6 cellular contexts compared by ENCODE assay signal in the genomic region with DNA sequence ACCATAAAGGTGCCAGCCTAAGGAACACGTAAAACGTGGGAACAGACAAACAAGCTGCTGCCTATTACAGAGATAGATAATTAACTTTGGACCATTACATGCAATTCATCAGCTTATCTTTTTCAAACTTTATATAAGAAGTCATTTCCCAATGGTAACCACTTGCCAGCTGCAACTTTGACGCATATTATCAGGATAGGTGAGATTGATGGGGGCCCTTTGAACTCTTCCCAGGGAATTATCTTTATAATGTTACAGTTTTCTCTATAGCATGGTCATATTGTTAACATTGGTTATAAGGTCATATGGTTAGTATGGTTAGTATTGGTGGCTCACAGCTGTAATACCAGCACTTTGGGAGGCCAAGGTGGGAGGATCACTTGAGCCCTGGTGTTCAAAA.
"Had no signal": no experiment of that assay in that cellular context is flagged by ENCODE, and none has a peak within 500 bp of the region (broad histone marks: within the 10 kb centered on the region; RNA-seq: fewer than 3 reads in every experiment).

No MANE protein-coding gene starts in this region.

- H3K27ac ChIP-seq: HL-60 had no signal

- ATAC-seq: HepG2, K562 had no signal

- DNase-seq: IMR-90, KBM-7 had no signal

- FAIRE-seq: HepG2, HTR-8/SVneo, K562 had no signal

- H3K4me3 ChIP-seq: K562 had no signal
